Comparison of ENCODE assay signal across 10 cellular contexts in genomic region chr7:5633161-5634106, GRCh38. TPM values are rescaled to one million over a fixed set of nuclear protein-coding genes. Genes with fewer than 3 reads are reported as not detected.
DNase-seq lines count a peak whose midpoint lies in the region; ATAC-seq and TF ChIP-seq lines count a peak whose summit lies in the region.
"Had no signal": no experiment of that assay in that cellular context is flagged by ENCODE, and none has a peak within 500 bp of the region (broad histone marks: within the 10 kb centered on the region; RNA-seq: fewer than 3 reads in every experiment).

No MANE protein-coding gene starts in this region.

- peaks cover 26% of the 10 kb centered on the region for H4K20me1 ChIP-seq in smooth muscle cell (ENCODE audit: low read depth)

- peak overlapping the region; percentile 78 for H3K4me3 Mint-ChIP-seq in HFFc6
- H3K4me3 Mint-ChIP-seq in brain, result peak overlapping the region; percentile 19 to 63 (median 58)

- no peaks in the 10 kb centered on the region for H3K9me3 Mint-ChIP-seq in HFFc6
- H3K9me3 Mint-ChIP-seq in brain, result peaks cover 0 to 2% (median 0%) of the 10 kb centered on the region in 5 experiments

- H2AFZ ChIP-seq in smooth muscle cell (ENCODE audit: low read depth), result no peak overlapping the region

- H3K4me1 ChIP-seq in iPS-20b (ENCODE audit: insufficient read depth, low read length) (peaks cover 41% of the 10 kb centered on the region), smooth muscle cell (ENCODE audit: low read depth) (peaks cover 41% of the 10 kb centered on the region)

- no peaks in the 10 kb centered on the region for H3K27me3 ChIP-seq in iPS-20b (ENCODE audit: insufficient read depth, low read length)
- no peaks in the 10 kb centered on the region for H3K27me3 ChIP-seq in smooth muscle cell (ENCODE audit: low read depth)

- ATAC-seq in GM21423 (IDR thresholded peaks at IDR 0.05; ENCODE audit: unreplicated experiment), result no peak
- ATAC-seq in HG03342 (IDR thresholded peaks at IDR 0.05; ENCODE audit: unreplicated experiment), result no peak
- ATAC-seq: Panc1 had no signal

- H3K36me3 Mint-ChIP-seq in HFFc6 (ENCODE audit: low read depth) (peaks cover 13% of the 10 kb centered on the region), brain (peaks cover 22% of the 10 kb centered on the region)

- peak overlapping the region; percentile 69 for H3K4me2 ChIP-seq in smooth muscle cell

- peak overlapping the region; percentile 60 for H3K27ac ChIP-seq in iPS-20b (ENCODE audit: low read length)
- peak overlapping the region; percentile 85 for H3K27ac ChIP-seq in smooth muscle cell (ENCODE audit: low read depth)

- H3K4me1 Mint-ChIP-seq in HFFc6 (ENCODE audit: low read depth), result peaks cover 93% of the 10 kb centered on the region
- peaks cover 83% of the 10 kb centered on the region for H3K4me1 Mint-ChIP-seq in brain

- peaks cover 7% of the 10 kb centered on the region for H3K27me3 Mint-ChIP-seq in HFFc6 (ENCODE audit: insufficient read depth)
- no peaks in the 10 kb centered on the region for H3K27me3 Mint-ChIP-seq in brain

- H3K9me3 ChIP-seq in iPS-20b (ENCODE audit: insufficient read depth, low read depth, low read length) (no peaks in the 10 kb centered on the region), smooth muscle cell (replicated peaks; ENCODE audit: low read depth) (no peaks in the 10 kb centered on the region)

- H3K4me3 ChIP-seq in iPS-20b (ENCODE audit: low read length), result peak overlapping the region; percentile 39; the same call in 1 of the 2 replicates
- H3K4me3 ChIP-seq in smooth muscle cell, result no peak overlapping the region

- H3K36me3 ChIP-seq in iPS-20b (ENCODE audit: insufficient read depth, low read depth, low read length), result no peaks in the 10 kb centered on the region
- no peaks in the 10 kb centered on the region for H3K36me3 ChIP-seq in smooth muscle cell (ENCODE audit: low read depth)

- no peak for DNase-seq in HFFc6
- DNase-seq in smooth muscle cell (lab: John Stamatoyannopoulos, UW; ENCODE audit: unreplicated experiment), result no peak
- DNase-seq in DMS79 (lab: John Stamatoyannopoulos, UW), result no peak
- DNase-seq in stimulated activated CD4-positive, alpha-beta T cell treated with anti-CD3 and anti-CD28 coated beads, Interleukin-1b, Interleukin-23, amount 100 ng/mL, for 48 hours, result no peak
- DNase-seq: activated CD4-positive, alpha-beta T cell treated with anti-CD3 and anti-CD28 coated beads, Interleukin-2, amount 50 U/mL, for 4 hours had no signal

- H3K9ac ChIP-seq in iPS-20b (ENCODE audit: low read depth, low read length) (peak overlapping the region; percentile 46; the same call in 1 of the 2 replicates), smooth muscle cell (ENCODE audit: low read depth) (peak overlapping the region; percentile 19)

- no peaks in the 10 kb centered on the region for H3K79me2 ChIP-seq in smooth muscle cell (ENCODE audit: low read depth)

- H3K27ac Mint-ChIP-seq in HFFc6 (peak overlapping the region; percentile 90), brain (peak overlapping the region; percentile 73 to 98 (median 92))

- WGBS in smooth muscle cell (ENCODE audit: low lambda C conversion rate), result 70% methylated on average over 22 of the region's 22 CpGs

- TF ChIP-seq CTCF in HFFc6 (IDR thresholded peaks at IDR 0.05) (no peak), brain (conservative IDR thresholded peaks at IDR 0.05) (no peak), smooth muscle cell (IDR thresholded peaks at IDR 0.05; ENCODE audit: borderline replicate concordance, insufficient read depth, poor library complexity, severe bottlenecking) (no peak)

- peaks cover 42% of the 10 kb centered on the region for H3F3A ChIP-seq in smooth muscle cell (ENCODE audit: low read depth)

RNA-seq across cellular contexts. Expression of gene FSCN1, which starts 40.8 kb away (rescaled TPM):
- 100 to 1,000 TPM; 260 to 327 (median 310) TPM for total RNA-seq in HFFc6 (2021; fragmentation: NEBNext Ultra II Directional; extraction: Animal tissue kit (Norgen Biotek cat#: 25700))
- polyA plus RNA-seq in brain (ENCODE audit: insufficient read depth, low read depth, low replicate concordance) (221 TPM), smooth muscle cell (312 and 336 TPM in 2 replicates)
- total RNA-seq in smooth muscle cell, result 307 and 324 TPM in 2 replicates
